8 cellular contexts compared by ENCODE assay signal in genomic region chr11:124481365-124482323, GRCh38. TPM values are rescaled to one million over a fixed set of nuclear protein-coding genes. Genes with fewer than 3 reads are reported as not detected.
A peak's percentile ranks its signal among the peaks of the same experiment; 100 is the strongest.
DNase-seq lines count a peak whose midpoint lies in the region; ATAC-seq and TF ChIP-seq lines count a peak whose summit lies in the region.
"Had no signal": no experiment of that assay in that cellular context is flagged by ENCODE, and none has a peak within 500 bp of the region (broad histone marks: within the 10 kb centered on the region; RNA-seq: fewer than 3 reads in every experiment).

No MANE protein-coding gene starts in this region.

- H3K27ac Mint-ChIP-seq in neural crest cell (ENCODE audit: unreplicated experiment) = peak overlapping the region; percentile 87
- H3K27ac Mint-ChIP-seq: activated B cell treated with CpG ODN at 0.5 μM for 24 hours had no signal

- H3K9me3 Mint-ChIP-seq in neural crest cell = peaks cover 4% of the 10 kb centered on the region
- H3K9me3 Mint-ChIP-seq: activated B cell treated with CpG ODN at 0.5 μM for 24 hours had no signal

- peaks cover 6% of the 10 kb centered on the region for H3K27me3 Mint-ChIP-seq in neural crest cell (ENCODE audit: low read depth)

- H3K36me3 ChIP-seq in SK-N-MC (ENCODE audit: insufficient read depth, low read length) (no peaks in the 10 kb centered on the region), spleen (no peaks in the 10 kb centered on the region)

- H3K27ac ChIP-seq in SK-N-MC (no peak overlapping the region), epithelial cell of prostate (peak overlapping the region; percentile 90), spleen (no peak overlapping the region)

- 18 to 29% (median 26%) methylated on average over 20 of the region's 20 CpGs for WGBS in spleen, 5 donors

- peaks cover 0 to 12% (median 2%) of the 10 kb centered on the region in 6 donors for H3K4me1 ChIP-seq in spleen

- H3K9me3 ChIP-seq in SK-N-MC (ENCODE audit: low read depth, low read length) (no peaks in the 10 kb centered on the region), spleen (no peaks in the 10 kb centered on the region)

- intact Hi-C loops in spleen (cut with DNase I; ENCODE audit: low total_unique reads) = no loop called here

- H3K4me3 ChIP-seq in SK-N-MC (peak overlapping the region; percentile 76), spleen (peak overlapping the region in 2 of 8 donors; percentile 18 to 38)

- no peak for TF ChIP-seq POLR2A in spleen (IDR thresholded peaks at IDR 0.05)

- peak overlapping the region; percentile 85 for H3K4me3 Mint-ChIP-seq in neural crest cell
- H3K4me3 Mint-ChIP-seq: activated B cell treated with CpG ODN at 0.5 μM for 24 hours had no signal

- H3K4me1 Mint-ChIP-seq in neural crest cell = peaks cover 16% of the 10 kb centered on the region

- H3K36me3 Mint-ChIP-seq in neural crest cell (ENCODE audit: low read depth) = no peaks in the 10 kb centered on the region

- H3K9ac ChIP-seq in SK-N-MC (ENCODE audit: insufficient read length) = peak overlapping the region; percentile 5

- peaks cover 0 to 29% (median 0%) of the 10 kb centered on the region in 7 donors for H3K27me3 ChIP-seq in spleen (replicated peaks in 1 of 7)

- ATAC-seq in GM18498 (IDR thresholded peaks at IDR 0.05; ENCODE audit: unreplicated experiment) (peak; percentile 73), HG03457 (IDR thresholded peaks at IDR 0.05; ENCODE audit: unreplicated experiment) (peak; percentile 50)

- DNase-seq in SK-N-MC (ENCODE audit: low read depth, low spot score) (peak; percentile 20), epithelial cell of prostate (ENCODE audit: low read depth, low spot score) (no peak), neural crest cell (ENCODE audit: low read depth, low spot score) (no peak), spleen (no peak), midbrain (lab: John Stamatoyannopoulos, UW) (no peak)
- DNase-seq: activated B cell treated with CpG ODN at 0.5 μM for 24 hours had no signal

- no peak for TF ChIP-seq CTCF in neural crest cell (conservative IDR thresholded peaks at IDR 0.05)
- no peak for TF ChIP-seq CTCF in spleen (IDR thresholded peaks at IDR 0.05 in 8 of 11, conservative IDR thresholded peaks at IDR 0.05 in 3 of 11)

RNA-seq across cellular contexts. Expression of gene OR8B8, which starts 36.1 kb away (rescaled TPM):
- total RNA-seq in neural crest cell (not detected in 2 replicates), spleen (not detected)
- not detected for polyA plus RNA-seq in spleen
- total RNA-seq: activated B cell treated with CpG ODN at 0.5 μM for 24 hours had no signal

RNA-seq across cellular contexts. Expression of gene OR8B4, which starts 57.0 kb away (rescaled TPM):
- total RNA-seq in neural crest cell (not detected in 2 replicates), spleen (not detected)
- not detected for polyA plus RNA-seq in spleen
- total RNA-seq: activated B cell treated with CpG ODN at 0.5 μM for 24 hours had no signal
